25 cellular contexts compared by ENCODE assay signal in genomic region chr12:108400900-108401480, GRCh38.
DNase-seq lines count a peak whose midpoint lies in the region; ATAC-seq, FAIRE-seq and TF ChIP-seq lines count a peak whose summit lies in the region.
"Had no signal": no experiment of that assay in that cellular context is flagged by ENCODE, and none has a peak within 500 bp of the region (broad histone marks: within the 10 kb centered on the region; RNA-seq: fewer than 3 reads in every experiment).

No MANE protein-coding gene starts in this region.

- H3K27ac ChIP-seq in MM.1S (ENCODE audit: low read length) (no peak overlapping the region), gastrocnemius medialis (no peak overlapping the region), GM23248 (no peak overlapping the region)
- H3K27ac ChIP-seq: BLaER1 had no signal

- H3K36me3 ChIP-seq in MM.1S (replicated peaks; ENCODE audit: insufficient read depth, low read length), result no peaks in the 10 kb centered on the region
- no peaks in the 10 kb centered on the region for H3K36me3 ChIP-seq in gastrocnemius medialis
- no peaks in the 10 kb centered on the region for H3K36me3 ChIP-seq in GM23248 (ENCODE audit: low read depth)
- H3K36me3 ChIP-seq: BE2C, BLaER1 had no signal

- intact Hi-C loops in gastrocnemius medialis (cut with DNase I; ENCODE audit: low total_unique reads), result no loop called here

- H3K9me3 ChIP-seq in MM.1S (replicated peaks; ENCODE audit: insufficient read depth, low read length), result no peaks in the 10 kb centered on the region
- H3K9me3 ChIP-seq in gastrocnemius medialis, result no peaks in the 10 kb centered on the region
- no peaks in the 10 kb centered on the region for H3K9me3 ChIP-seq in GM23248 (ENCODE audit: low read depth)
- H3K9me3 ChIP-seq: BE2C had no signal

- H3K9me2 ChIP-seq in MM.1S (replicated peaks; ENCODE audit: insufficient read depth, low read length), result no peaks in the 10 kb centered on the region
- H3K9me2 ChIP-seq in GM23248 (ENCODE audit: insufficient read depth), result no peaks in the 10 kb centered on the region

- H3K4me3 ChIP-seq in MM.1S (ENCODE audit: low read length), result no peak overlapping the region
- no peak overlapping the region for H3K4me3 ChIP-seq in gastrocnemius medialis
- no peak overlapping the region for H3K4me3 ChIP-seq in GM23248
- H3K4me3 ChIP-seq: BLaER1 had no signal

- H3K79me2 ChIP-seq in MM.1S (ENCODE audit: low read length), result no peaks in the 10 kb centered on the region
- H3K79me2 ChIP-seq in GM23248 (ENCODE audit: insufficient read depth), result no peaks in the 10 kb centered on the region

- H2AFZ ChIP-seq in MM.1S (ENCODE audit: low read length), result no peak overlapping the region
- no peak overlapping the region for H2AFZ ChIP-seq in GM23248

- H3K4me2 ChIP-seq in MM.1S (ENCODE audit: low read depth, low read length), result no peak overlapping the region
- no peak overlapping the region for H3K4me2 ChIP-seq in GM23248 (ENCODE audit: unreplicated experiment)
- H3K4me2 ChIP-seq: BLaER1 had no signal

- peak; percentile 15 for FAIRE-seq in endometrium (lab: Jason Lieb, UNC)
- FAIRE-seq: A204.1, G401.6, GM12891, GM19239 had no signal

- H3K9ac ChIP-seq in MM.1S (ENCODE audit: low read length) (no peak overlapping the region), GM23248 (no peak overlapping the region)
- H3K9ac ChIP-seq: BLaER1 had no signal

- no peak for ATAC-seq in gastrocnemius medialis

- peaks cover 5% of the 10 kb centered on the region; the same call in 1 of the 2 replicates for H3K4me1 ChIP-seq in MM.1S (ENCODE audit: low read length)
- H3K4me1 ChIP-seq in gastrocnemius medialis, result no peaks in the 10 kb centered on the region
- H3K4me1 ChIP-seq in GM23248 (ENCODE audit: insufficient read depth), result no peaks in the 10 kb centered on the region
- H3K4me1 ChIP-seq: BLaER1 had no signal

- no peaks in the 10 kb centered on the region for H3K27me3 ChIP-seq in MM.1S (replicated peaks; ENCODE audit: insufficient read depth, low read length)
- no peaks in the 10 kb centered on the region for H3K27me3 ChIP-seq in gastrocnemius medialis
- H3K27me3 ChIP-seq in GM23248 (replicated peaks; ENCODE audit: insufficient read depth), result no peaks in the 10 kb centered on the region; the same call in 1 of the 2 replicates
- H3K27me3 ChIP-seq: BE2C, BLaER1 had no signal

- WGBS in GM23248 (ENCODE audit: low coverage in 1 of 2, low lambda C conversion rate in 2 of 2, missing lambda C conversion rate in 2 of 2), 2 experiments, result 13 to 17% methylated on average over 3 of the region's 3 CpGs

- DNase-seq in MM.1S (peak; percentile 63), cerebellar cortex (ENCODE audit: low spot score) (peak; percentile 71), gastrocnemius medialis (no peak), GM23248 (no peak), kidney glomerular epithelial cell (lab: John Stamatoyannopoulos, UW) (no peak)
- DNase-seq: 8988T; ACHN; BE2C; CD4-positive, alpha-beta memory T cell; CD4-positive, CD25-positive, alpha-beta regulatory T cell; CD8-positive, alpha-beta memory T cell; COR-L47; DMS 273 treated with DMSO at 0.1 percent for 48 hours; DMS153; DMS53; DMS79; DND-41; EL; GF-D8 had no signal

- no peak for TF ChIP-seq POLR2A in gastrocnemius medialis (IDR thresholded peaks at IDR 0.05)

- no peaks in the 10 kb centered on the region for H3F3A ChIP-seq in MM.1S (ENCODE audit: insufficient read depth, low read length)
- no peaks in the 10 kb centered on the region for H3F3A ChIP-seq in GM23248 (ENCODE audit: insufficient read depth)

- TF ChIP-seq CTCF in MM.1S (IDR thresholded peaks at IDR 0.05; ENCODE audit: low read length) (no peak), gastrocnemius medialis (IDR thresholded peaks at IDR 0.05 in 4 of 5, conservative IDR thresholded peaks at IDR 0.05 in 1 of 5) (no peak)

- no peaks in the 10 kb centered on the region for H4K20me1 ChIP-seq in MM.1S (ENCODE audit: insufficient read depth, low read length)
- no peaks in the 10 kb centered on the region for H4K20me1 ChIP-seq in GM23248 (ENCODE audit: insufficient read depth)
- H4K20me1 ChIP-seq: BLaER1 had no signal

- in situ Hi-C loops in gastrocnemius medialis (cut with MboI; ENCODE audit: low sequenced_read_pairs in 4 of 4) (no loop called here), GM23248 (cut with MboI) (no loop called here)

Comparison
In these comparisons a context has a peak if more than half of its experiments do, and no peak if none do; other contexts are left out.
1. DNase-seq: peak in MM.1S (single experiment) and cerebellar cortex (single experiment); none in gastrocnemius medialis (0 of 2), GM23248 (single experiment) and kidney glomerular epithelial cell (single experiment).